11 cellular contexts compared by ENCODE assay signal in genomic region chr5:68046445-68046844, GRCh38.
DNase-seq lines count a peak whose midpoint lies in the region; ATAC-seq and TF ChIP-seq lines count a peak whose summit lies in the region.
"Had no signal": no experiment of that assay in that cellular context is flagged by ENCODE, and none has a peak within 500 bp of the region (broad histone marks: within the 10 kb centered on the region; RNA-seq: fewer than 3 reads in every experiment).

No MANE protein-coding gene starts in this region.

- H3K4me2 ChIP-seq in GM23248 (ENCODE audit: unreplicated experiment), result peak overlapping the region; percentile 58

- H3F3A ChIP-seq in GM23248 (ENCODE audit: insufficient read depth), result peaks cover 21% of the 10 kb centered on the region

- peak overlapping the region; percentile 56 for H3K9ac ChIP-seq in GM23248

- H3K36me3 ChIP-seq in GM23248 (ENCODE audit: low read depth) (no peaks in the 10 kb centered on the region), RWPE2 (ENCODE audit: low read depth) (no peaks in the 10 kb centered on the region)
- H3K36me3 ChIP-seq: ovary had no signal

- in situ Hi-C loops in GM23248 (cut with MboI), result no loop called here

- TF ChIP-seq CTCF in RWPE2 (IDR thresholded peaks at IDR 0.05; ENCODE audit: poor library complexity, severe bottlenecking), result no peak

- DNase-seq in GM23248 (peak; percentile 99), RWPE2 (ENCODE audit: low spot score) (peak; percentile 89), fibroblast of gingiva (ENCODE audit: low read depth) (peak; percentile 99), sciatic nerve (ENCODE audit: low spot score) (no peak), Kasumi-1 (lab: John Stamatoyannopoulos, UW) (no peak), SHP77 (lab: John Stamatoyannopoulos, UW) (no peak), hippocampal formation (lab: John Stamatoyannopoulos, UW) (no peak)
- DNase-seq: activated naive CD4-positive, alpha-beta T cell treated with anti-CD3 and anti-CD28 coated beads for 36 hours; NCI-H2171; ovary had no signal

- no peaks in the 10 kb centered on the region for H4K20me1 ChIP-seq in GM23248 (ENCODE audit: insufficient read depth)

- H3K9me3 ChIP-seq in GM23248 (ENCODE audit: low read depth), result no peaks in the 10 kb centered on the region
- H3K9me3 ChIP-seq in RWPE2 (ENCODE audit: severe bottlenecking), result peaks cover 10% of the 10 kb centered on the region
- H3K9me3 ChIP-seq: ovary had no signal

- peaks cover 31% of the 10 kb centered on the region for H3K4me1 ChIP-seq in GM23248 (ENCODE audit: insufficient read depth)
- peaks cover 5% of the 10 kb centered on the region for H3K4me1 ChIP-seq in RWPE2 (ENCODE audit: insufficient read depth, poor library complexity, severe bottlenecking)

- H3K79me2 ChIP-seq in GM23248 (ENCODE audit: insufficient read depth), result no peaks in the 10 kb centered on the region

- H3K27me3 ChIP-seq in GM23248 (replicated peaks; ENCODE audit: insufficient read depth) (no peaks in the 10 kb centered on the region), RWPE2 (ENCODE audit: insufficient read depth, poor library complexity, severe bottlenecking) (no peaks in the 10 kb centered on the region)
- H3K27me3 ChIP-seq: ovary had no signal

- intact Hi-C loops in sciatic nerve (cut with DNase I), result no loop called here

- 0% methylated on average over 5 of the region's 5 CpGs for WGBS in GM23248 (ENCODE audit: low coverage in 1 of 2, low lambda C conversion rate in 2 of 2, missing lambda C conversion rate in 2 of 2), 2 experiments

- H3K9me2 ChIP-seq in GM23248 (ENCODE audit: insufficient read depth), result peaks cover 3% of the 10 kb centered on the region; the same call in 1 of the 2 replicates

- ATAC-seq in RWPE2 (ENCODE audit: low read depth), result peak; percentile 100
- ATAC-seq in sciatic nerve, result peak; percentile 53
- ATAC-seq in HG02763 (IDR thresholded peaks at IDR 0.05; ENCODE audit: unreplicated experiment), result no peak

- peak overlapping the region; percentile 36 for H3K4me3 ChIP-seq in GM23248
- no peak overlapping the region for H3K4me3 ChIP-seq in RWPE2 (ENCODE audit: severe bottlenecking)
- H3K4me3 ChIP-seq: ovary had no signal

- H2AFZ ChIP-seq in GM23248, result peak overlapping the region; percentile 19; the same call in 1 of the 2 replicates

- H3K27ac ChIP-seq in GM23248 (peak overlapping the region; percentile 89), RWPE2 (ENCODE audit: poor library complexity, severe bottlenecking) (peak overlapping the region; percentile 59)
- H3K27ac ChIP-seq: ovary had no signal

Comparison
In these comparisons a context has a peak if more than half of its experiments do, and no peak if none do; other contexts are left out.
1. DNase-seq: peak in GM23248 (single experiment), RWPE2 (single experiment) and fibroblast of gingiva (single experiment); none in sciatic nerve (single experiment), Kasumi-1 (0 of 2), SHP77 (0 of 2) and hippocampal formation (0 of 2).